1 cellular context compared by ENCODE assay signal in the genomic region with DNA sequence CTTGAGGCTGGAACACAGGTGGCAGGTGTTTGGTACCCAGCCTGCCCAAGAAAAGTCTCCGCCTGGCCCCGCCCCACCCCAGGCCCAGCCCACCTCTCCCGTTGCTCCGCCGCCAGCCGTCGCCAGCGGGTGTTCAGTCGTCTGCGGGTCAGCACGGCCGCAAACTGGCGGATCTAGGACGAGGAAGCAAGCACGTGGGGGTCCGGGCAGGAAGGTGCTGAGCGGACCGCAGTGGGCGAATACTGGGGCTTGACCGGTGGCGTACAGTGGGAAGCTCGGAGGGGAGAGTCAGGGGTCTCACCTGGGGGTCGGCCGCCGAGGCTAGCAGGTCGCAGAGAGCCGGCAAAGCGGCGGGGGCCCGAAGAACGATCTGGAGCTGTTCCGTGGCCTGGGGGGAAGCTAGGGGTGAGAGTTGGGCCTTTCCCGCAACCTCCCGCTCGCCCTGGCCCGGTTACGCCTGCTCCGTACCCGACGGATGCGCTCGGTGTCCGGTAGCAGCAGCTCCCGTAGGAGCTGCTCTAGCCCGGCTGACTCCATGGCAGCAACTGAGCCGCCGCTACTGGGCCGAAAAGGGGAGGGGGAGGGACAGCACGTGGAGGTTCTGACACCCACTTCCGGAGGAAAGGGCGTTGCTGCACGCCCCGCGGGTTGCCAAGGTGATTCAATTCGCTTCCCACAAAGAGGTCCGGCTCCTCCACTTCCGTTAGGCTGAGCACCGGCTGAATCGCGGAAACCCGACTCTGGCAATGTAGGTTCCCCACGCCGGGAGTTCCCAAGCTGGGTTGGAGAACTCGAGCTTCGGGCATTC.
TF ChIP-seq lines count a peak whose summit lies in the region.

A gene with protein sequence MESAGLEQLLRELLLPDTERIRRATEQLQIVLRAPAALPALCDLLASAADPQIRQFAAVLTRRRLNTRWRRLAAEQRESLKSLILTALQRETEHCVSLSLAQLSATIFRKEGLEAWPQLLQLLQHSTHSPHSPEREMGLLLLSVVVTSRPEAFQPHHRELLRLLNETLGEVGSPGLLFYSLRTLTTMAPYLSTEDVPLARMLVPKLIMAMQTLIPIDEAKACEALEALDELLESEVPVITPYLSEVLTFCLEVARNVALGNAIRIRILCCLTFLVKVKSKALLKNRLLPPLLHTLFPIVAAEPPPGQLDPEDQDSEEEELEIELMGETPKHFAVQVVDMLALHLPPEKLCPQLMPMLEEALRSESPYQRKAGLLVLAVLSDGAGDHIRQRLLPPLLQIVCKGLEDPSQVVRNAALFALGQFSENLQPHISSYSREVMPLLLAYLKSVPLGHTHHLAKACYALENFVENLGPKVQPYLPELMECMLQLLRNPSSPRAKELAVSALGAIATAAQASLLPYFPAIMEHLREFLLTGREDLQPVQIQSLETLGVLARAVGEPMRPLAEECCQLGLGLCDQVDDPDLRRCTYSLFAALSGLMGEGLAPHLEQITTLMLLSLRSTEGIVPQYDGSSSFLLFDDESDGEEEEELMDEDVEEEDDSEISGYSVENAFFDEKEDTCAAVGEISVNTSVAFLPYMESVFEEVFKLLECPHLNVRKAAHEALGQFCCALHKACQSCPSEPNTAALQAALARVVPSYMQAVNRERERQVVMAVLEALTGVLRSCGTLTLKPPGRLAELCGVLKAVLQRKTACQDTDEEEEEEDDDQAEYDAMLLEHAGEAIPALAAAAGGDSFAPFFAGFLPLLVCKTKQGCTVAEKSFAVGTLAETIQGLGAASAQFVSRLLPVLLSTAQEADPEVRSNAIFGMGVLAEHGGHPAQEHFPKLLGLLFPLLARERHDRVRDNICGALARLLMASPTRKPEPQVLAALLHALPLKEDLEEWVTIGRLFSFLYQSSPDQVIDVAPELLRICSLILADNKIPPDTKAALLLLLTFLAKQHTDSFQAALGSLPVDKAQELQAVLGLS (minus strand): TSS at position 566 of the 808 bp plus-strand sequence. CDS start 29 bp downstream, at position 537.

TF ChIP-seq in HEK293, 187 proteins besides CTCF, POLR2A, EP300 and RAD21 (continued from another document and continues in another):
- TF ChIP-seq ZNF792 (tag by site-specific recombination; IDR thresholded peaks at IDR 0.05) (no peak), ZNF76 (tag by site-specific recombination; IDR thresholded peaks at IDR 0.05; ENCODE audit: borderline replicate concordance, low read depth) (peak; percentile 84), ZNF623 (tag by site-specific recombination; IDR thresholded peaks at IDR 0.05) (peak; percentile 40; the same call in 1 of the 2 replicates), ZSCAN23 (tag by site-specific recombination; IDR thresholded peaks at IDR 0.05) (peak; percentile 96; the same call in 1 of the 2 replicates), ZNF19 (tag by site-specific recombination; IDR thresholded peaks at IDR 0.05; ENCODE audit: low read depth) (no peak), ZNF302 (tag by site-specific recombination; IDR thresholded peaks at IDR 0.05; ENCODE audit: low read depth) (no peak), ZEB2 (tag by site-specific recombination; IDR thresholded peaks at IDR 0.05) (peak; percentile 79), ZNF558 (tag by site-specific recombination; IDR thresholded peaks at IDR 0.05) (0 out of 2 replicates have a peak, but pooled peaks have one; percentile 50), ZNF239 (tag by site-specific recombination; IDR thresholded peaks at IDR 0.05) (0 out of 2 replicates have a peak, but pooled peaks have one; percentile 37), ZNF157 (tag by site-specific recombination; IDR thresholded peaks at IDR 0.05) (no peak), ZBTB8A (tag by site-specific recombination; IDR thresholded peaks at IDR 0.05) (peak; percentile 72), ZNF433 (tag by site-specific recombination; IDR thresholded peaks at IDR 0.05; ENCODE audit: low read depth) (no peak), GLIS2 (tag by site-specific recombination; IDR thresholded peaks at IDR 0.05) (peak; percentile 81), TRIM28 (IDR thresholded peaks at IDR 0.05; ENCODE audit: borderline replicate concordance, low read length) (peak; percentile 77; the same call in 1 of the 2 replicates), GLI4 (tag by site-specific recombination; IDR thresholded peaks at IDR 0.05) (peak; percentile 63; the same call in 1 of the 2 replicates), ZNF23 (tag by site-specific recombination; IDR thresholded peaks at IDR 0.05; ENCODE audit: borderline replicate concordance) (no peak), KLF1 (tag by site-specific recombination; IDR thresholded peaks at IDR 0.05) (peak; percentile 94), YY1 (tag by site-specific recombination; IDR thresholded peaks at IDR 0.05) (peak; percentile 71; the same call in 1 of the 2 replicates), ZNF341 (tag by site-specific recombination; IDR thresholded peaks at IDR 0.05; ENCODE audit: low read depth) (peak; percentile 86), ZBTB20 (tag by site-specific recombination; IDR thresholded peaks at IDR 0.05) (peak; percentile 55; the same call in 1 of the 2 replicates), TCF7L2 (IDR thresholded peaks at IDR 0.05; ENCODE audit: borderline replicate concordance, low read depth, low read length) (no peak), KLF10 (tag by site-specific recombination; IDR thresholded peaks at IDR 0.05) (peak; percentile 92), ZNF121 (tag by site-specific recombination; IDR thresholded peaks at IDR 0.05) (0 out of 2 replicates have a peak, but pooled peaks have one; percentile 11), ZNF510 (tag by site-specific recombination; IDR thresholded peaks at IDR 0.05; ENCODE audit: insufficient replicate concordance) (no peak), SP3 (tag by site-specific recombination; IDR thresholded peaks at IDR 0.05) (peak; percentile 90), WT1 (tag by site-specific recombination; IDR thresholded peaks at IDR 0.05) (peak; percentile 72)
- TF ChIP-seq, protein P1, sequence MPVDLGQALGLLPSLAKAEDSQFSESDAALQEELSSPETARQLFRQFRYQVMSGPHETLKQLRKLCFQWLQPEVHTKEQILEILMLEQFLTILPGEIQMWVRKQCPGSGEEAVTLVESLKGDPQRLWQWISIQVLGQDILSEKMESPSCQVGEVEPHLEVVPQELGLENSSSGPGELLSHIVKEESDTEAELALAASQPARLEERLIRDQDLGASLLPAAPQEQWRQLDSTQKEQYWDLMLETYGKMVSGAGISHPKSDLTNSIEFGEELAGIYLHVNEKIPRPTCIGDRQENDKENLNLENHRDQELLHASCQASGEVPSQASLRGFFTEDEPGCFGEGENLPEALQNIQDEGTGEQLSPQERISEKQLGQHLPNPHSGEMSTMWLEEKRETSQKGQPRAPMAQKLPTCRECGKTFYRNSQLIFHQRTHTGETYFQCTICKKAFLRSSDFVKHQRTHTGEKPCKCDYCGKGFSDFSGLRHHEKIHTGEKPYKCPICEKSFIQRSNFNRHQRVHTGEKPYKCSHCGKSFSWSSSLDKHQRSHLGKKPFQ (tag by site-specific recombination; IDR thresholded peaks at IDR 0.05), result no peak
- TF ChIP-seq, protein P2, sequence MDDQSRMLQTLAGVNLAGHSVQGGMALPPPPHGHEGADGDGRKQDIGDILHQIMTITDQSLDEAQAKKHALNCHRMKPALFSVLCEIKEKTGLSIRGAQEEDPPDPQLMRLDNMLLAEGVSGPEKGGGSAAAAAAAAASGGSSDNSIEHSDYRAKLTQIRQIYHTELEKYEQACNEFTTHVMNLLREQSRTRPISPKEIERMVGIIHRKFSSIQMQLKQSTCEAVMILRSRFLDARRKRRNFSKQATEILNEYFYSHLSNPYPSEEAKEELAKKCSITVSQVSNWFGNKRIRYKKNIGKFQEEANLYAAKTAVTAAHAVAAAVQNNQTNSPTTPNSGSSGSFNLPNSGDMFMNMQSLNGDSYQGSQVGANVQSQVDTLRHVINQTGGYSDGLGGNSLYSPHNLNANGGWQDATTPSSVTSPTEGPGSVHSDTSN (CRISPR knock-in tag; IDR thresholded peaks at IDR 0.05), result peak; percentile 73; the same call in 1 of the 2 replicates
- TF ChIP-seq, protein P3, sequence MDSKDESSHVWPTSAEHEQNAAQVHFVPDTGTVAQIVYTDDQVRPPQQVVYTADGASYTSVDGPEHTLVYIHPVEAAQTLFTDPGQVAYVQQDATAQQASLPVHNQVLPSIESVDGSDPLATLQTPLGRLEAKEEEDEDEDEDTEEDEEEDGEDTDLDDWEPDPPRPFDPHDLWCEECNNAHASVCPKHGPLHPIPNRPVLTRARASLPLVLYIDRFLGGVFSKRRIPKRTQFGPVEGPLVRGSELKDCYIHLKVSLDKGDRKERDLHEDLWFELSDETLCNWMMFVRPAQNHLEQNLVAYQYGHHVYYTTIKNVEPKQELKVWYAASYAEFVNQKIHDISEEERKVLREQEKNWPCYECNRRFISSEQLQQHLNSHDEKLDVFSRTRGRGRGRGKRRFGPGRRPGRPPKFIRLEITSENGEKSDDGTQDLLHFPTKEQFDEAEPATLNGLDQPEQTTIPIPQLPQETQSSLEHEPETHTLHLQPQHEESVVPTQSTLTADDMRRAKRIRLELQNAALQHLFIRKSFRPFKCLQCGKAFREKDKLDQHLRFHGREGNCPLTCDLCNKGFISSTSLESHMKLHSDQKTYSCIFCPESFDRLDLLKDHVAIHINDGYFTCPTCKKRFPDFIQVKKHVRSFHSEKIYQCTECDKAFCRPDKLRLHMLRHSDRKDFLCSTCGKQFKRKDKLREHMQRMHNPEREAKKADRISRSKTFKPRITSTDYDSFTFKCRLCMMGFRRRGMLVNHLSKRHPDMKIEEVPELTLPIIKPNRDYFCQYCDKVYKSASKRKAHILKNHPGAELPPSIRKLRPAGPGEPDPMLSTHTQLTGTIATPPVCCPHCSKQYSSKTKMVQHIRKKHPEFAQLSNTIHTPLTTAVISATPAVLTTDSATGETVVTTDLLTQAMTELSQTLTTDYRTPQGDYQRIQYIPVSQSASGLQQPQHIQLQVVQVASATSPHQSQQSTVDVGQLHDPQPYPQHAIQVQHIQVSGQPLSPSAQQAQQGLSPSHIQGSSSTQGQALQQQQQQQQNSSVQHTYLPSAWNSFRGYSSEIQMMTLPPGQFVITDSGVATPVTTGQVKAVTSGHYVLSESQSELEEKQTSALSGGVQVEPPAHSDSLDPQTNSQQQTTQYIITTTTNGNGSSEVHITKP (tag by site-specific recombination; IDR thresholded peaks at IDR 0.05), result peak; percentile 45; the same call in 1 of the 2 replicates
- TF ChIP-seq, protein P4, sequence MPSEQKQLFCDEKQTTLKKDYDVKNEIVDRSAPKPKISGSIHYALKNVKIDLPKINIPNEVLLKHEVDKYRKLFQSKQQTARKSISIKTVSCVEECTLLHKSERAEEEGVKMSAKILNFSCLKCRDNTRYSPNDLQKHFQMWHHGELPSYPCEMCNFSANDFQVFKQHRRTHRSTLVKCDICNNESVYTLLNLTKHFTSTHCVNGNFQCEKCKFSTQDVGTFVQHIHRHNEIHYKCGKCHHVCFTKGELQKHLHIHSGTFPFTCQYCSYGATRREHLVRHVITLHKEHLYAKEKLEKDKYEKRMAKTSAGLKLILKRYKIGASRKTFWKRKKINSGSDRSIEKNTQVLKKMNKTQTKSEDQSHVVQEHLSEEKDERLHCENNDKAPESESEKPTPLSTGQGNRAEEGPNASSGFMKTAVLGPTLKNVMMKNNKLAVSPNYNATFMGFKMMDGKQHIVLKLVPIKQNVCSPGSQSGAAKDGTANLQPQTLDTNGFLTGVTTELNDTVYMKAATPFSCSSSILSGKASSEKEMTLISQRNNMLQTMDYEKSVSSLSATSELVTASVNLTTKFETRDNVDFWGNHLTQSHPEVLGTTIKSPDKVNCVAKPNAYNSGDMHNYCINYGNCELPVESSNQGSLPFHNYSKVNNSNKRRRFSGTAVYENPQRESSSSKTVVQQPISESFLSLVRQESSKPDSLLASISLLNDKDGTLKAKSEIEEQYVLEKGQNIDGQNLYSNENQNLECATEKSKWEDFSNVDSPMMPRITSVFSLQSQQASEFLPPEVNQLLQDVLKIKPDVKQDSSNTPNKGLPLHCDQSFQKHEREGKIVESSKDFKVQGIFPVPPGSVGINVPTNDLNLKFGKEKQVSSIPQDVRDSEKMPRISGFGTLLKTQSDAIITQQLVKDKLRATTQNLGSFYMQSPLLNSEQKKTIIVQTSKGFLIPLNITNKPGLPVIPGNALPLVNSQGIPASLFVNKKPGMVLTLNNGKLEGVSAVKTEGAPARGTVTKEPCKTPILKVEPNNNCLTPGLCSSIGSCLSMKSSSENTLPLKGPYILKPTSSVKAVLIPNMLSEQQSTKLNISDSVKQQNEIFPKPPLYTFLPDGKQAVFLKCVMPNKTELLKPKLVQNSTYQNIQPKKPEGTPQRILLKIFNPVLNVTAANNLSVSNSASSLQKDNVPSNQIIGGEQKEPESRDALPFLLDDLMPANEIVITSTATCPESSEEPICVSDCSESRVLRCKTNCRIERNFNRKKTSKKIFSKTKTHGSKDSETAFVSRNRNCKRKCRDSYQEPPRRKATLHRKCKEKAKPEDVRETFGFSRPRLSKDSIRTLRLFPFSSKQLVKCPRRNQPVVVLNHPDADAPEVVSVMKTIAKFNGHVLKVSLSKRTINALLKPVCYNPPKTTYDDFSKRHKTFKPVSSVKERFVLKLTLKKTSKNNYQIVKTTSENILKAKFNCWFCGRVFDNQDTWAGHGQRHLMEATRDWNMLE (tag by site-specific recombination; conservative IDR thresholded peaks at IDR 0.05; ENCODE audit: low read depth), result peak; percentile 93
- TF ChIP-seq, protein P5, sequence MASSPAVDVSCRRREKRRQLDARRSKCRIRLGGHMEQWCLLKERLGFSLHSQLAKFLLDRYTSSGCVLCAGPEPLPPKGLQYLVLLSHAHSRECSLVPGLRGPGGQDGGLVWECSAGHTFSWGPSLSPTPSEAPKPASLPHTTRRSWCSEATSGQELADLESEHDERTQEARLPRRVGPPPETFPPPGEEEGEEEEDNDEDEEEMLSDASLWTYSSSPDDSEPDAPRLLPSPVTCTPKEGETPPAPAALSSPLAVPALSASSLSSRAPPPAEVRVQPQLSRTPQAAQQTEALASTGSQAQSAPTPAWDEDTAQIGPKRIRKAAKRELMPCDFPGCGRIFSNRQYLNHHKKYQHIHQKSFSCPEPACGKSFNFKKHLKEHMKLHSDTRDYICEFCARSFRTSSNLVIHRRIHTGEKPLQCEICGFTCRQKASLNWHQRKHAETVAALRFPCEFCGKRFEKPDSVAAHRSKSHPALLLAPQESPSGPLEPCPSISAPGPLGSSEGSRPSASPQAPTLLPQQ (tag by site-specific recombination; IDR thresholded peaks at IDR 0.05), result peak; percentile 82
- TF ChIP-seq, protein P6, sequence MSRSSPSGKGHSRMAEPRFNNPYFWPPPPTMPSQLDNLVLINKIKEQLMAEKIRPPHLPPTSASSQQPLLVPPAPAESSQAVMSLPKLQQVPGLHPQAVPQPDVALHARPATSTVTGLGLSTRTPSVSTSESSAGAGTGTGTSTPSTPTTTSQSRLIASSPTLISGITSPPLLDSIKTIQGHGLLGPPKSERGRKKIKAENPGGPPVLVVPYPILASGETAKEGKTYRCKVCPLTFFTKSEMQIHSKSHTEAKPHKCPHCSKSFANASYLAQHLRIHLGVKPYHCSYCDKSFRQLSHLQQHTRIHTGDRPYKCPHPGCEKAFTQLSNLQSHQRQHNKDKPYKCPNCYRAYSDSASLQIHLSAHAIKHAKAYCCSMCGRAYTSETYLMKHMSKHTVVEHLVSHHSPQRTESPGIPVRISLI (tag by site-specific recombination; IDR thresholded peaks at IDR 0.05), result no peak
- TF ChIP-seq, protein P7, sequence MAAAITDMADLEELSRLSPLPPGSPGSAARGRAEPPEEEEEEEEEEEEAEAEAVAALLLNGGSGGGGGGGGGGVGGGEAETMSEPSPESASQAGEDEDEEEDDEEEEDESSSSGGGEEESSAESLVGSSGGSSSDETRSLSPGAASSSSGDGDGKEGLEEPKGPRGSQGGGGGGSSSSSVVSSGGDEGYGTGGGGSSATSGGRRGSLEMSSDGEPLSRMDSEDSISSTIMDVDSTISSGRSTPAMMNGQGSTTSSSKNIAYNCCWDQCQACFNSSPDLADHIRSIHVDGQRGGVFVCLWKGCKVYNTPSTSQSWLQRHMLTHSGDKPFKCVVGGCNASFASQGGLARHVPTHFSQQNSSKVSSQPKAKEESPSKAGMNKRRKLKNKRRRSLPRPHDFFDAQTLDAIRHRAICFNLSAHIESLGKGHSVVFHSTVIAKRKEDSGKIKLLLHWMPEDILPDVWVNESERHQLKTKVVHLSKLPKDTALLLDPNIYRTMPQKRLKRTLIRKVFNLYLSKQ (tag by site-specific recombination; IDR thresholded peaks at IDR 0.05; ENCODE audit: borderline replicate concordance), result no peak
